ENCODE assay signal across 8 cellular contexts in genomic region chr20:32521780-32522524, GRCh38.
A peak's percentile ranks its signal among the peaks of the same experiment; 100 is the strongest.
DNase-seq lines count a peak whose midpoint lies in the region; ATAC-seq and TF ChIP-seq lines count a peak whose summit lies in the region.

No MANE protein-coding gene starts in this region.

- peak overlapping the region; percentile 78 for H3K27ac Mint-ChIP-seq in activated naive CD8-positive, alpha-beta T cell treated with anti-CD3 and anti-CD28 coated beads for 36 hours

- TF ChIP-seq POLR2A in prostate gland (IDR thresholded peaks at IDR 0.05), result no peak

- 7% methylated on average over 3 of the region's 15 CpGs for WGBS in SK-N-SH (ENCODE audit: low lambda C conversion rate)
- 16% methylated on average over 15 of the region's 15 CpGs for WGBS in prostate gland

- H3K4me2 ChIP-seq in SK-N-SH, result no peak overlapping the region

- peaks cover 13% of the 10 kb centered on the region for H3K36me3 Mint-ChIP-seq in activated naive CD8-positive, alpha-beta T cell treated with anti-CD3 and anti-CD28 coated beads for 36 hours

- peak; percentile 98 for TF ChIP-seq RAD21 in SK-N-SH (IDR thresholded peaks at IDR 0.05; ENCODE audit: low read length)

- H3K36me3 ChIP-seq in GM06990 (ENCODE audit: control insufficient read depth, insufficient read depth, low read length), result peaks cover 1% of the 10 kb centered on the region
- no peaks in the 10 kb centered on the region for H3K36me3 ChIP-seq in SK-N-SH (replicated peaks in 1 of 2; ENCODE audit: control insufficient read depth in 1 of 2, insufficient read depth in 2 of 2, low read length in 1 of 2)
- H3K36me3 ChIP-seq in cardiac muscle cell, result no peaks in the 10 kb centered on the region
- no peaks in the 10 kb centered on the region for H3K36me3 ChIP-seq in prostate gland

- TF ChIP-seq CTCF in GM06990 (IDR thresholded peaks at IDR 0.05; ENCODE audit: insufficient read depth, low read length, poor library complexity, severe bottlenecking), result peak; percentile 77
- TF ChIP-seq CTCF in LNCAP (IDR thresholded peaks at IDR 0.05), result peak; percentile 85
- peak; percentile 84 for TF ChIP-seq CTCF in SK-N-SH (IDR thresholded peaks at IDR 0.05)
- TF ChIP-seq CTCF in cardiac muscle cell (IDR thresholded peaks at IDR 0.05; ENCODE audit: low read depth, low read length), result peak; percentile 90
- TF ChIP-seq CTCF in prostate gland (IDR thresholded peaks at IDR 0.05), result peak; percentile 71 to 92 (median 84)

- no peak overlapping the region for H3K9ac ChIP-seq in SK-N-SH

- no peaks in the 10 kb centered on the region for H3K9me3 Mint-ChIP-seq in activated naive CD8-positive, alpha-beta T cell treated with anti-CD3 and anti-CD28 coated beads for 36 hours

- H2AFZ ChIP-seq in SK-N-SH (ENCODE audit: low read depth), result no peak overlapping the region

- H4K20me1 ChIP-seq in SK-N-SH (ENCODE audit: insufficient read depth), result no peaks in the 10 kb centered on the region

- H3K4me1 ChIP-seq in SK-N-SH (ENCODE audit: control insufficient read depth in 1 of 2, insufficient read depth in 2 of 2, low read depth in 1 of 2, low read length in 1 of 2) (peaks cover 0 to 77% of the 10 kb centered on the region in 2 experiments; a peak in 3 of 4 replicates), cardiac muscle cell (ENCODE audit: low read depth) (peaks cover 19% of the 10 kb centered on the region), prostate gland (replicated peaks) (peaks cover 5% of the 10 kb centered on the region)

- H3K4me3 ChIP-seq in GM06990 (replicated peaks; ENCODE audit: low read depth, low read length) (no peak overlapping the region), SK-N-SH (ENCODE audit: low read depth in 2 of 2, low read length in 1 of 2) (peak overlapping the region in 1 of 2 experiments; percentile 58; a peak in 1 of 4 replicates), cardiac muscle cell (no peak overlapping the region), prostate gland (no peak overlapping the region)

- H3K4me1 Mint-ChIP-seq in activated naive CD8-positive, alpha-beta T cell treated with anti-CD3 and anti-CD28 coated beads for 36 hours, result peaks cover 52% of the 10 kb centered on the region

- no peaks in the 10 kb centered on the region for H3K27me3 Mint-ChIP-seq in activated naive CD8-positive, alpha-beta T cell treated with anti-CD3 and anti-CD28 coated beads for 36 hours

- intact Hi-C loops in prostate gland (cut with DNase I), result loop anchor here (2.0 kb wide), 1 partner anchor 131 kb away; no protein-coding TSS in a partner anchor

- H3K27ac ChIP-seq in SK-N-SH (ENCODE audit: low read depth in 2 of 2, low read length in 1 of 2), result peak overlapping the region in 1 of 2 experiments; percentile 96; a peak in 2 of 4 replicates
- H3K27ac ChIP-seq in cardiac muscle cell, result no peak overlapping the region
- no peak overlapping the region for H3K27ac ChIP-seq in prostate gland

- no peak for ATAC-seq in HG02840 (IDR thresholded peaks at IDR 0.05; ENCODE audit: low FRiP score, unreplicated experiment)

- H3K27me3 ChIP-seq in GM06990 (replicated peaks; ENCODE audit: control insufficient read depth, insufficient read depth, low read length) (no peaks in the 10 kb centered on the region), SK-N-SH (ENCODE audit: insufficient read depth) (no peaks in the 10 kb centered on the region), cardiac muscle cell (no peaks in the 10 kb centered on the region), prostate gland (replicated peaks; ENCODE audit: insufficient read depth) (no peaks in the 10 kb centered on the region)

- CTCF ChIA-PET in SK-N-SH (lab: Yijun Ruan, JAX), result interaction anchor here (0.5 to 13.1 kb wide), 46 partner anchors 13 to 430 kb away, joined by 3 to 326 read pairs (median 6); partner anchors contain the start of genes C20orf203 and NOL4L

- H3K9me2 ChIP-seq in SK-N-SH, result no peaks in the 10 kb centered on the region

- no peaks in the 10 kb centered on the region for H3K9me3 ChIP-seq in SK-N-SH
- H3K9me3 ChIP-seq in cardiac muscle cell (ENCODE audit: low read depth), result no peaks in the 10 kb centered on the region
- H3K9me3 ChIP-seq in prostate gland, result no peaks in the 10 kb centered on the region

- H3K79me2 ChIP-seq in SK-N-SH (ENCODE audit: insufficient read depth), result no peaks in the 10 kb centered on the region

- no peak for TF ChIP-seq EP300 in SK-N-SH (IDR thresholded peaks at IDR 0.05; ENCODE audit: borderline replicate concordance in 1 of 2, low read depth in 1 of 2, low read length in 1 of 2)

- DNase-seq in GM06990 (ENCODE audit: extremely low read depth, insufficient read length) (peak; percentile 43), SK-N-SH (peak; percentile 85), cardiac muscle cell (ENCODE audit: low read depth in 1 of 2, low spot score in 1 of 2) (peak; percentile 72 to 89), prostate gland (ENCODE audit: low spot score) (peak; percentile 40), NOMO-1 (lab: John Stamatoyannopoulos, UW; ENCODE audit: unreplicated experiment in 2 of 2) (no peak)
- DNase-seq in activated naive CD8-positive, alpha-beta T cell treated with anti-CD3 and anti-CD28 coated beads for 36 hours, result peak; percentile 71

- POLR2A ChIA-PET in SK-N-SH (lab: Yijun Ruan, JAX), result interaction anchor here (0.8 to 2.6 kb wide), 7 partner anchors 15 to 256 kb away, joined by 3 to 19 read pairs (median 5); no protein-coding TSS in a partner anchor

- no peak overlapping the region for H3K4me3 Mint-ChIP-seq in activated naive CD8-positive, alpha-beta T cell treated with anti-CD3 and anti-CD28 coated beads for 36 hours

- no peaks in the 10 kb centered on the region for H3F3A ChIP-seq in SK-N-SH (replicated peaks; ENCODE audit: insufficient read depth)

TF ChIP-seq in SK-N-SH, 30 proteins besides CTCF, POLR2A, EP300 and RAD21:
- TF ChIP-seq FOXJ3 (CRISPR knock-in tag; IDR thresholded peaks at IDR 0.05) (peak; percentile 60; the same call in 1 of the 2 replicates), NRF1 (IDR thresholded peaks at IDR 0.05; ENCODE audit: low read depth, low read length) (no peak), EZH2phosphoT487 (IDR thresholded peaks at IDR 0.05; ENCODE audit: borderline replicate concordance, low read depth) (no peak), GATA2 (CRISPR knock-in tag; IDR thresholded peaks at IDR 0.05) (0 out of 2 replicates have a peak, but pooled peaks have one; percentile 10), TCF12 (IDR thresholded peaks at IDR 0.05) (no peak), TEAD4 (IDR thresholded peaks at IDR 0.05; ENCODE audit: borderline replicate concordance, insufficient read depth) (no peak), PBX3 (IDR thresholded peaks at IDR 0.05) (no peak), SMC3 (IDR thresholded peaks at IDR 0.05; ENCODE audit: low read depth, low read length) (peak; percentile 98), ELF1 (IDR thresholded peaks at IDR 0.05) (no peak), CHD2 (IDR thresholded peaks at IDR 0.05; ENCODE audit: low read length, partially characterized antibody) (peak; percentile 31), RCOR1 (IDR thresholded peaks at IDR 0.05; ENCODE audit: low read length) (0 out of 2 replicates have a peak, but pooled peaks have one; percentile 19), NFIC (IDR thresholded peaks at IDR 0.05; ENCODE audit: borderline replicate concordance) (no peak), RFX5 (IDR thresholded peaks at IDR 0.05; ENCODE audit: low read length) (no peak)
TF ChIP-seq in SK-N-SH: peak in this region for 5.

Comparison
In these comparisons a context has a peak if more than half of its experiments do, and no peak if none do; other contexts are left out.
1. DNase-seq: peak in GM06990 (single experiment), SK-N-SH (single experiment), activated naive CD8-positive, alpha-beta T cell treated with anti-CD3 and anti-CD28 coated beads for 36 hours (single experiment), cardiac muscle cell (2 of 2) and prostate gland (single experiment); none in NOMO-1 (0 of 2).
2. Peak in every context shown above with its lines, with median percentiles within 50 percentile points of each other: CTCF ChIP-seq.